ENCODE assay signal across 9 cellular contexts in the genomic region with DNA sequence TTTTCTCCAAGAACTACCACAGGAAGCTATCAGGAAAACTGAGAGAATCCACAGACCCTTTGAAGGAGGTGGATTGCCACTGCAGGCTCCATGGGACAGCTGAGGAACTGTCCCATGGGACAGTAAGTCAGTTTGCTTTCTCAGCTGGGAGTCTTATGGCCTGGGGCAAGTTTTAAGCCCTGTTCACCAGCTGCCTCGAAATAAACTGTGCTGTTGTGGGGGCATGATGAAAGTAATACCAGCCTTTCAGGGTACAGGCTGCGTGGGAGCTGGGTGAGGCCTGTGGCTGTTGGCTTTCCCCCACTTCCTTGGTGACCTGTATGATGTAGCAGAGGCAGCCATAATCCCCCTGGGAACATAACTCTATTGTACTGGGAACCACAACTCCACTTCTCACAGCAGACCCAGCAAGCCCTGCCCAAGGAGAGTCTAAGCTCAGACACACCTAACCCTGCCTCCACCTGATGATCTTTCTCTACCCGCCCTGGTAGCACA.
"Had no signal": no experiment of that assay in that cellular context is flagged by ENCODE, and none has a peak within 500 bp of the region (broad histone marks: within the 10 kb centered on the region; RNA-seq: fewer than 3 reads in every experiment).

No MANE protein-coding gene starts in this region.

- FAIRE-seq: H1, H54, HepG2 had no signal

- H2AFZ ChIP-seq: GM23338 had no signal

- H3K4me2 ChIP-seq: GM23338, KMS-11 had no signal

- H3K9ac ChIP-seq: KMS-11 had no signal

- DNase-seq: H9, HCEC 1CT, KBM-7 had no signal

- H3K4me3 ChIP-seq: GM23338 had no signal

- ATAC-seq: GM23338, HepG2 had no signal

- H3K27ac ChIP-seq: HL-60, KMS-11 had no signal
